12 cellular contexts compared by ENCODE assay signal in genomic region chr11:59263225-59263894, GRCh38. TPM values are rescaled to one million over a fixed set of nuclear protein-coding genes. Genes with fewer than 3 reads are reported as not detected.
A peak's percentile ranks its signal among the peaks of the same experiment; 100 is the strongest.
DNase-seq lines count a peak whose midpoint lies in the region; ATAC-seq, FAIRE-seq and TF ChIP-seq lines count a peak whose summit lies in the region.
"Had no signal": no experiment of that assay in that cellular context is flagged by ENCODE, and none has a peak within 500 bp of the region (broad histone marks: within the 10 kb centered on the region; RNA-seq: fewer than 3 reads in every experiment).

No MANE protein-coding gene starts in this region.

- peak overlapping the region; percentile 58 for H2BK5ac ChIP-seq in neuronal stem cell (ENCODE audit: low read length)

- H4K8ac ChIP-seq in neuronal stem cell (ENCODE audit: low read depth, low read length), result peak overlapping the region; percentile 92

- no peaks in the 10 kb centered on the region for H3K79me1 ChIP-seq in neuronal stem cell (ENCODE audit: low read depth, low read length)

- peak overlapping the region; percentile 88 for H2AK5ac ChIP-seq in neuronal stem cell (ENCODE audit: low read depth, low read length)

- POLR2A ChIA-PET in GM12878 (lab: Charles Lee), result interaction anchor here (2.1 kb wide), 1 partner anchor 9 kb away, joined by 4 read pairs; no protein-coding TSS in a partner anchor

- ATAC-seq in GM12878, result peak; percentile 53

- H3K9ac ChIP-seq in Karpas-422 (ENCODE audit: low read length), result peak overlapping the region; percentile 33; the same call in 1 of the 2 replicates
- no peak overlapping the region for H3K9ac ChIP-seq in GM12878 (ENCODE audit: control insufficient read depth, insufficient read depth, low read length)
- no peak overlapping the region for H3K9ac ChIP-seq in neuronal stem cell (ENCODE audit: low read depth, low read length, poor library complexity)

- H3K36me3 ChIP-seq in Karpas-422 (ENCODE audit: insufficient read depth, low read length) (no peaks in the 10 kb centered on the region), GM12878 (ENCODE audit: control insufficient read depth in 2 of 2, insufficient read depth in 2 of 2, low read length in 1 of 2) (no peaks in the 10 kb centered on the region), neuronal stem cell (replicated peaks in 1 of 2; ENCODE audit: control insufficient read depth in 2 of 2, insufficient read depth in 2 of 2, low read length in 2 of 2) (no peaks in the 10 kb centered on the region), ascending aorta (no peaks in the 10 kb centered on the region), vagina (no peaks in the 10 kb centered on the region)

- H3K27ac ChIP-seq in Karpas-422 (ENCODE audit: low read length), result 0 out of 2 replicates have a peak overlapping the region, but pooled peaks have one; percentile 29
- H3K27ac ChIP-seq in GM12878 (ENCODE audit: control insufficient read depth, insufficient read depth), result no peak overlapping the region
- H3K27ac ChIP-seq in neuronal stem cell (replicated peaks; ENCODE audit: low read length), result no peak overlapping the region
- H3K27ac ChIP-seq in ascending aorta, result no peak overlapping the region
- no peak overlapping the region for H3K27ac ChIP-seq in vagina
- H3K27ac ChIP-seq: A549 had no signal

- H2BK120ac ChIP-seq in neuronal stem cell (ENCODE audit: low read depth, low read length), result peak overlapping the region; percentile 42

- peak overlapping the region; percentile 93 for H2BK15ac ChIP-seq in neuronal stem cell (ENCODE audit: low read length)

- H2AFZ ChIP-seq in Karpas-422 (ENCODE audit: low read length) (no peak overlapping the region; the same call in 1 of the 2 replicates), GM12878 (ENCODE audit: control insufficient read depth, low read depth, low read length) (no peak overlapping the region), neuronal stem cell (ENCODE audit: low read length) (no peak overlapping the region)

- no peaks in the 10 kb centered on the region for H3K9me2 ChIP-seq in Karpas-422 (replicated peaks; ENCODE audit: insufficient read depth, low read length)

- no peaks in the 10 kb centered on the region for H4K20me1 ChIP-seq in Karpas-422 (ENCODE audit: insufficient read depth, low read depth, low read length)
- no peaks in the 10 kb centered on the region for H4K20me1 ChIP-seq in GM12878 (ENCODE audit: control insufficient read depth, insufficient read depth)

- peak overlapping the region; percentile 8 for H2BK12ac ChIP-seq in neuronal stem cell (ENCODE audit: low read length)

- no peaks in the 10 kb centered on the region for H3K27me3 ChIP-seq in Karpas-422 (ENCODE audit: low read length)
- H3K27me3 ChIP-seq in GM12878 (replicated peaks in 1 of 2; ENCODE audit: control insufficient read depth in 2 of 2, insufficient read depth in 2 of 2, low read length in 1 of 2), result no peaks in the 10 kb centered on the region
- H3K27me3 ChIP-seq in neuronal stem cell (ENCODE audit: control insufficient read depth in 3 of 3, insufficient read depth in 3 of 3, low read depth in 1 of 3, low read length in 3 of 3), result no peaks in the 10 kb centered on the region
- H3K27me3 ChIP-seq in ascending aorta, result no peaks in the 10 kb centered on the region
- no peaks in the 10 kb centered on the region for H3K27me3 ChIP-seq in vagina

- WGBS in GM12878 (ENCODE audit: insufficient coverage, insufficient replicate concordance, low lambda C conversion rate, missing lambda C conversion rate), result 67% methylated on average over 9 of the region's 9 CpGs
- WGBS in neuronal stem cell (ENCODE audit: extremely low coverage in 2 of 2, insufficient read length in 2 of 2, insufficient replicate concordance in 1 of 2), 2 donors, result no CpG with 5 or more reads among the region's 9 CpGs

- no peak for TF ChIP-seq EP300 in GM12878 (IDR thresholded peaks at IDR 0.05; ENCODE audit: borderline replicate concordance in 1 of 2, control insufficient read depth in 1 of 2, low read depth in 2 of 2, low read length in 2 of 2)

- H3K4ac ChIP-seq in neuronal stem cell (ENCODE audit: low read length), result peak overlapping the region; percentile 30

- H3K4me3 ChIP-seq in Karpas-422 (ENCODE audit: low read length), result no peak overlapping the region
- no peak overlapping the region for H3K4me3 ChIP-seq in GM12878
- no peak overlapping the region for H3K4me3 ChIP-seq in neuronal stem cell (ENCODE audit: low read length in 2 of 2)
- no peak overlapping the region for H3K4me3 ChIP-seq in ascending aorta
- no peak overlapping the region for H3K4me3 ChIP-seq in vagina
- H3K4me3 ChIP-seq: A549 had no signal

- H3K9me3 ChIP-seq in Karpas-422 (ENCODE audit: low read length) (no peaks in the 10 kb centered on the region), GM12878 (replicated peaks; ENCODE audit: control insufficient read depth, insufficient read depth, low read length) (no peaks in the 10 kb centered on the region; the same call in 2 of the 3 replicates), neuronal stem cell (replicated peaks in 1 of 2; ENCODE audit: control insufficient read depth in 2 of 2, insufficient read depth in 1 of 2, low read depth in 1 of 2, low read length in 2 of 2) (no peaks in the 10 kb centered on the region), ascending aorta (no peaks in the 10 kb centered on the region), vagina (no peaks in the 10 kb centered on the region)
- H3K9me3 ChIP-seq: A549 had no signal

- H3K79me2 ChIP-seq in Karpas-422 (ENCODE audit: low read length), result no peaks in the 10 kb centered on the region
- H3K79me2 ChIP-seq in GM12878 (ENCODE audit: control insufficient read depth, insufficient read depth, low read length), result no peaks in the 10 kb centered on the region

- SMC1A ChIA-PET in GM12878 (lab: Charles Lee; ENCODE audit: uncharacterized antibody, unreplicated experiment), result interaction anchor here (1.4 to 2.9 kb wide), 5 partner anchors 9 to 166 kb away, joined by 4 to 12 read pairs (median 7); no protein-coding TSS in a partner anchor

- in situ Hi-C loops in GM12878 (cut with MboI), result no loop called here

- TF ChIP-seq CTCF in GM12878 (IDR thresholded peaks at IDR 0.05 in 2 of 3, conservative IDR thresholded peaks at IDR 0.05 in 1 of 3; ENCODE audit: control insufficient read depth in 2 of 3, extremely low read depth in 1 of 3, insufficient read depth in 1 of 3, low read depth in 3 of 3, low read length in 3 of 3) (peak; percentile 56 to 71 (median 58)), ascending aorta (IDR thresholded peaks at IDR 0.05) (no peak), vagina (IDR thresholded peaks at IDR 0.05) (no peak)

- peak; percentile 22 for DNase-seq in NCI-H2196 (lab: John Stamatoyannopoulos, UW; ENCODE audit: unreplicated experiment)
- DNase-seq in NCI-H2196 treated with DMSO at 0.1 percent for 48 hours (lab: John Stamatoyannopoulos, UW; ENCODE audit: unreplicated experiment), result no peak
- DNase-seq in Karpas-422, result peak; percentile 84
- DNase-seq in GM12878 (ENCODE audit: low read depth, low spot score), result no peak
- peak; percentile 26 for DNase-seq in neuronal stem cell (ENCODE audit: low spot score)
- DNase-seq in COLO829 (ENCODE audit: low spot score), result no peak
- no peak for DNase-seq in ascending aorta (ENCODE audit: low spot score in 2 of 2)
- no peak for DNase-seq in vagina (ENCODE audit: extremely low spot score in 2 of 2)
- DNase-seq: activated CD8-positive, alpha-beta memory T cell treated with anti-CD3 and anti-CD28 coated beads for 24 hours; NCI-H2171 had no signal

- no peak for FAIRE-seq in GM12878 (lab: Jason Lieb, UNC)
- FAIRE-seq: A549, colon had no signal

- H3K4me2 ChIP-seq in Karpas-422 (ENCODE audit: low read depth, low read length, poor library complexity, severe bottlenecking) (no peak overlapping the region), GM12878 (ENCODE audit: control insufficient read depth, insufficient read depth) (no peak overlapping the region), neuronal stem cell (ENCODE audit: insufficient read depth, low read length, poor library complexity, severe bottlenecking) (no peak overlapping the region)
- H3K4me2 ChIP-seq: A549 had no signal

- CTCF ChIA-PET in GM12878 (lab: Yijun Ruan, JAX), result interaction anchor here (0.6 to 7.5 kb wide), 11 partner anchors 11 to 167 kb away, joined by 3 to 63 read pairs (median 10); partner anchors contain the start of gene DTX4

- peak; percentile 82 for TF ChIP-seq RAD21 in GM12878 (IDR thresholded peaks at IDR 0.05; ENCODE audit: insufficient read depth, low read depth, low read length)

- H3K18ac ChIP-seq in neuronal stem cell (ENCODE audit: low read length), result peak overlapping the region; percentile 90

- no peak overlapping the region for H3K14ac ChIP-seq in neuronal stem cell (ENCODE audit: low read length)

- no peak overlapping the region for H4K91ac ChIP-seq in neuronal stem cell (ENCODE audit: low read depth, low read length, poor library complexity)

- TF ChIP-seq POLR2A in GM12878 (IDR thresholded peaks at IDR 0.05; ENCODE audit: low read depth, low read length) (no peak), vagina (IDR thresholded peaks at IDR 0.05) (no peak)

- RAD21 ChIA-PET in GM12878 (lab: Charles Lee; ENCODE audit: unreplicated experiment), result interaction anchor here (0.6 to 2.4 kb wide), 6 partner anchors 9 to 167 kb away, joined by 3 to 10 read pairs (median 4); partner anchors contain the start of gene DTX4

- H3K4me1 ChIP-seq in Karpas-422 (ENCODE audit: low read length) (peaks cover 55% of the 10 kb centered on the region), GM12878 (ENCODE audit: control insufficient read depth, insufficient read depth, low read length) (peaks cover 30% of the 10 kb centered on the region), neuronal stem cell (ENCODE audit: control insufficient read depth in 2 of 2, insufficient read depth in 1 of 2, low read depth in 1 of 2, low read length in 2 of 2) (peaks cover 0 to 8% of the 10 kb centered on the region in 2 donors), ascending aorta (no peaks in the 10 kb centered on the region), vagina (no peaks in the 10 kb centered on the region)
- H3K4me1 ChIP-seq: A549 had no signal

- BruUV-seq in GM12878 (replicated peaks; lab: Mats Ljungman, UMichigan), result no TSS peak

- intact Hi-C loops in GM12878 (cut with micrococcal nuclease; ENCODE audit: unreplicated experiment) (loop anchor here (1.0 kb wide), 2 partner anchors 21 to 167 kb away; no protein-coding TSS in a partner anchor), ascending aorta (cut with DNase I) (no loop called here), vagina (cut with DNase I) (no loop called here)

- no peak overlapping the region for H3K23ac ChIP-seq in neuronal stem cell (ENCODE audit: low read depth, low read length, poor library complexity)

RNA-seq across cellular contexts. Expression of gene MPEG1, which starts 50.6 kb away (rescaled TPM):
- total RNA-seq in Karpas-422 (2014; rRNA removed; shearing (Covaris generic); ENCODE audit: low replicate concordance), result 59.6 and 80.0 TPM in 2 replicates
- 64.0 and 69.8 TPM in 2 replicates for total RNA-seq in GM12878 (2013; cell fraction: nucleolus; rRNA removed)
- total RNA-seq in GM12878 (2014; rRNA removed) (14.6 and 15.4 TPM in 2 replicates), GM12878 (2014; rRNA removed; fragmentation: Illumina TruSeq; extraction: Trizol) (13.5 and 14.4 TPM in 2 replicates), GM12878 (2021) (10.7 and 12.3 TPM in 2 replicates), ascending aorta (14.5 TPM), vagina (3.9 TPM)
- 8.5 TPM for polyA plus RNA-seq in GM12878 (2011; ENCODE audit: low read depth)
- polyA plus RNA-seq in GM12878 (2011; rRNA removed) (0.03 TPM in 1 of 2 replicates, not detected in the other), GM12878 (2014; fragmentation: Illumina TruSeq; extraction: Trizol) (14.2 and 15.6 TPM in 2 replicates), GM12878 (2014; fragmentation: Nextera tagmentation; extraction: Ambion mirVana) (1 to 10 TPM; 2.0 to 2.1 TPM), GM12878 (2014; rRNA removed) (10.4 and 11.7 TPM in 2 replicates), GM12878 (2016; fragmentation: Nextera tagmentation; extraction: Ambion mirVana) (1 to 10 TPM; 1.3 to 2.5 TPM)
- polyA plus RNA-seq in GM12878 (2011; cell fraction: cytosol; rRNA removed), result 0.02 and 0.03 TPM in 2 replicates
- 0.03 TPM in 2 replicates for polyA plus RNA-seq in GM12878 (2011; cell fraction: nucleus; rRNA removed)
- polyA plus RNA-seq in GM12878 (2012), result 9.1 and 9.7 TPM in 2 replicates
- polyA minus RNA-seq in GM12878 (2011; rRNA and poly(A)+ RNA removed), result 0.05 TPM in 1 of 2 replicates, not detected in the other
- not detected in 2 replicates for polyA minus RNA-seq in GM12878 (2011; cell fraction: cytosol; rRNA and poly(A)+ RNA removed)
- polyA minus RNA-seq in GM12878 (2011; cell fraction: nucleus; rRNA and poly(A)+ RNA removed), result under 0.01 TPM in 1 of 2 replicates, not detected in the other
- not detected for polyA plus RNA-seq in neuronal stem cell (2013, experiment 1 of 2)
- polyA plus RNA-seq in neuronal stem cell (2013, experiment 2 of 2), result not detected
- polyA plus RNA-seq: A549 had no signal

Comparison
In these comparisons a context has a peak if more than half of its experiments do, and no peak if none do; other contexts are left out.
1. DNase-seq: peak in NCI-H2196 (single experiment), Karpas-422 (single experiment) and neuronal stem cell (single experiment); none in NCI-H2196 treated with DMSO at 0.1 percent for 48 hours (single experiment), GM12878 (single experiment), COLO829 (single experiment), ascending aorta (0 of 2) and vagina (0 of 2).
2. CTCF ChIP-seq: peak in GM12878 (3 of 3); none in ascending aorta (0 of 3) and vagina (0 of 3).